Comparison of ENCODE assay signal across 1 cellular context in the genomic region with DNA sequence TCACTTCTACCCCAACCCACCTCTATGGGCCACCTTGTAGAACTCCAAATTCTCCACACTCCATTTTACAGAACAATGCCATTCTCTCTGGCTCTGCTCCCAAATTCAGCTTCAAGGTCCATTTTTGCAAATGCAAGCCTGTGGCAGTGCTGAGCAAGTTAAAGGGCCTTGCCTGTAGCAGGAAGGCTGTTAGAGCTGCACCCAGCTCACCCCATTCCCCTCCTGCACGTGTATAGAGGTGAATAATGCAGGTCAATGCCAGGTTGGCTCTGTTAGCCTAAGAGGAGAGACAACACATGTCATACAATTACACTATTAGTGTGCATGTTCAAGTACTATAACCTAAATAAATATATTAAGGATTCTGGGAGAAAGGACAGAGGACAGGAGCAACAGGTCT.
TF ChIP-seq lines count a peak whose summit lies in the region.

No MANE protein-coding gene starts in this region.

TF ChIP-seq in GM23338, 12 proteins besides CTCF, POLR2A, EP300 and RAD21 (continued from another document):
- no peak for TF ChIP-seq ZNF331 (CRISPR knock-in tag; IDR thresholded peaks at IDR 0.05; ENCODE audit: low read depth)
- TF ChIP-seq CREB1 (CRISPR knock-in tag; IDR thresholded peaks at IDR 0.05; ENCODE audit: low read depth): no peak
- TF ChIP-seq, protein P1, sequence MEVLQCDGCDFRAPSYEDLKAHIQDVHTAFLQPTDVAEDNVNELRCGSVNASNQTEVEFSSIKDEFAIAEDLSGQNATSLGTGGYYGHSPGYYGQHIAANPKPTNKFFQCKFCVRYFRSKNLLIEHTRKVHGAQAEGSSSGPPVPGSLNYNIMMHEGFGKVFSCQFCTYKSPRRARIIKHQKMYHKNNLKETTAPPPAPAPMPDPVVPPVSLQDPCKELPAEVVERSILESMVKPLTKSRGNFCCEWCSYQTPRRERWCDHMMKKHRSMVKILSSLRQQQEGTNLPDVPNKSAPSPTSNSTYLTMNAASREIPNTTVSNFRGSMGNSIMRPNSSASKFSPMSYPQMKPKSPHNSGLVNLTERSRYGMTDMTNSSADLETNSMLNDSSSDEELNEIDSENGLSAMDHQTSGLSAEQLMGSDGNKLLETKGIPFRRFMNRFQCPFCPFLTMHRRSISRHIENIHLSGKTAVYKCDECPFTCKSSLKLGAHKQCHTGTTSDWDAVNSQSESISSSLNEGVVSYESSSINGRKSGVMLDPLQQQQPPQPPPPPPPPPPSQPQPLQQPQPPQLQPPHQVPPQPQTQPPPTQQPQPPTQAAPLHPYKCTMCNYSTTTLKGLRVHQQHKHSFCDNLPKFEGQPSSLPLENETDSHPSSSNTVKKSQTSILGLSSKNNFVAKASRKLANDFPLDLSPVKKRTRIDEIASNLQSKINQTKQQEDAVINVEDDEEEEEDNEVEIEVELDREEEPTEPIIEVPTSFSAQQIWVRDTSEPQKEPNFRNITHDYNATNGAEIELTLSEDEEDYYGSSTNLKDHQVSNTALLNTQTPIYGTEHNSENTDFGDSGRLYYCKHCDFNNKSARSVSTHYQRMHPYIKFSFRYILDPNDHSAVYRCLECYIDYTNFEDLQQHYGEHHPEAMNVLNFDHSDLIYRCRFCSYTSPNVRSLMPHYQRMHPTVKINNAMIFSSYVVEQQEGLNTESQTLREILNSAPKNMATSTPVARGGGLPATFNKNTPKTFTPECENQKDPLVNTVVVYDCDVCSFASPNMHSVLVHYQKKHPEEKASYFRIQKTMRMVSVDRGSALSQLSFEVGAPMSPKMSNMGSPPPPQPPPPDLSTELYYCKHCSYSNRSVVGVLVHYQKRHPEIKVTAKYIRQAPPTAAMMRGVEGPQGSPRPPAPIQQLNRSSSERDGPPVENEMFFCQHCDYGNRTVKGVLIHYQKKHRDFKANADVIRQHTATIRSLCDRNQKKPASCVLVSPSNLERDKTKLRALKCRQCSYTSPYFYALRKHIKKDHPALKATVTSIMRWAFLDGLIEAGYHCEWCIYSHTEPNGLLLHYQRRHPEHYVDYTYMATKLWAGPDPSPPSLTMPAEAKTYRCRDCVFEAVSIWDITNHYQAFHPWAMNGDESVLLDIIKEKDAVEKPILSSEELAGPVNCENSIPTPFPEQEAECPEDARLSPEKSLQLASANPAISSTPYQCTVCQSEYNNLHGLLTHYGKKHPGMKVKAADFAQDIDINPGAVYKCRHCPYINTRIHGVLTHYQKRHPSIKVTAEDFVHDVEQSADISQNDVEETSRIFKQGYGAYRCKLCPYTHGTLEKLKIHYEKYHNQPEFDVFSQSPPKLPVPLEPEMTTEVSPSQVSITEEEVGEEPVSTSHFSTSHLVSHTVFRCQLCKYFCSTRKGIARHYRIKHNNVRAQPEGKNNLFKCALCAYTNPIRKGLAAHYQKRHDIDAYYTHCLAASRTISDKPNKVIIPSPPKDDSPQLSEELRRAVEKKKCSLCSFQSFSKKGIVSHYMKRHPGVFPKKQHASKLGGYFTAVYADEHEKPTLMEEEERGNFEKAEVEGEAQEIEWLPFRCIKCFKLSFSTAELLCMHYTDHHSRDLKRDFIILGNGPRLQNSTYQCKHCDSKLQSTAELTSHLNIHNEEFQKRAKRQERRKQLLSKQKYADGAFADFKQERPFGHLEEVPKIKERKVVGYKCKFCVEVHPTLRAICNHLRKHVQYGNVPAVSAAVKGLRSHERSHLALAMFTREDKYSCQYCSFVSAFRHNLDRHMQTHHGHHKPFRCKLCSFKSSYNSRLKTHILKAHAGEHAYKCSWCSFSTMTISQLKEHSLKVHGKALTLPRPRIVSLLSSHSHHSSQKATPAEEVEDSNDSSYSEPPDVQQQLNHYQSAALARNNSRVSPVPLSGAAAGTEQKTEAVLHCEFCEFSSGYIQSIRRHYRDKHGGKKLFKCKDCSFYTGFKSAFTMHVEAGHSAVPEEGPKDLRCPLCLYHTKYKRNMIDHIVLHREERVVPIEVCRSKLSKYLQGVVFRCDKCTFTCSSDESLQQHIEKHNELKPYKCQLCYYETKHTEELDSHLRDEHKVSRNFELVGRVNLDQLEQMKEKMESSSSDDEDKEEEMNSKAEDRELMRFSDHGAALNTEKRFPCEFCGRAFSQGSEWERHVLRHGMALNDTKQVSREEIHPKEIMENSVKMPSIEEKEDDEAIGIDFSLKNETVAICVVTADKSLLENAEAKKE (CRISPR knock-in tag; IDR thresholded peaks at IDR 0.05): no peak
- TF ChIP-seq EZH2phosphoT487 (IDR thresholded peaks at IDR 0.05; ENCODE audit: unreplicated experiment): no peak
- TF ChIP-seq NANOG (IDR thresholded peaks at IDR 0.05; ENCODE audit: borderline replicate concordance): no peak
- TF ChIP-seq POLR2AphosphoS5 (IDR thresholded peaks at IDR 0.05; ENCODE audit: low read depth): no peak
- no peak for TF ChIP-seq JUNB (IDR thresholded peaks at IDR 0.05; ENCODE audit: unreplicated experiment)
- TF ChIP-seq, protein P2, sequence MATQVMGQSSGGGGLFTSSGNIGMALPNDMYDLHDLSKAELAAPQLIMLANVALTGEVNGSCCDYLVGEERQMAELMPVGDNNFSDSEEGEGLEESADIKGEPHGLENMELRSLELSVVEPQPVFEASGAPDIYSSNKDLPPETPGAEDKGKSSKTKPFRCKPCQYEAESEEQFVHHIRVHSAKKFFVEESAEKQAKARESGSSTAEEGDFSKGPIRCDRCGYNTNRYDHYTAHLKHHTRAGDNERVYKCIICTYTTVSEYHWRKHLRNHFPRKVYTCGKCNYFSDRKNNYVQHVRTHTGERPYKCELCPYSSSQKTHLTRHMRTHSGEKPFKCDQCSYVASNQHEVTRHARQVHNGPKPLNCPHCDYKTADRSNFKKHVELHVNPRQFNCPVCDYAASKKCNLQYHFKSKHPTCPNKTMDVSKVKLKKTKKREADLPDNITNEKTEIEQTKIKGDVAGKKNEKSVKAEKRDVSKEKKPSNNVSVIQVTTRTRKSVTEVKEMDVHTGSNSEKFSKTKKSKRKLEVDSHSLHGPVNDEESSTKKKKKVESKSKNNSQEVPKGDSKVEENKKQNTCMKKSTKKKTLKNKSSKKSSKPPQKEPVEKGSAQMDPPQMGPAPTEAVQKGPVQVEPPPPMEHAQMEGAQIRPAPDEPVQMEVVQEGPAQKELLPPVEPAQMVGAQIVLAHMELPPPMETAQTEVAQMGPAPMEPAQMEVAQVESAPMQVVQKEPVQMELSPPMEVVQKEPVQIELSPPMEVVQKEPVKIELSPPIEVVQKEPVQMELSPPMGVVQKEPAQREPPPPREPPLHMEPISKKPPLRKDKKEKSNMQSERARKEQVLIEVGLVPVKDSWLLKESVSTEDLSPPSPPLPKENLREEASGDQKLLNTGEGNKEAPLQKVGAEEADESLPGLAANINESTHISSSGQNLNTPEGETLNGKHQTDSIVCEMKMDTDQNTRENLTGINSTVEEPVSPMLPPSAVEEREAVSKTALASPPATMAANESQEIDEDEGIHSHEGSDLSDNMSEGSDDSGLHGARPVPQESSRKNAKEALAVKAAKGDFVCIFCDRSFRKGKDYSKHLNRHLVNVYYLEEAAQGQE (IDR thresholded peaks at IDR 0.05; ENCODE audit: unreplicated experiment): no peak
- TF ChIP-seq EZH2 (IDR thresholded peaks at IDR 0.05; ENCODE audit: low read depth, unreplicated experiment): no peak
- TF ChIP-seq, protein P3, sequence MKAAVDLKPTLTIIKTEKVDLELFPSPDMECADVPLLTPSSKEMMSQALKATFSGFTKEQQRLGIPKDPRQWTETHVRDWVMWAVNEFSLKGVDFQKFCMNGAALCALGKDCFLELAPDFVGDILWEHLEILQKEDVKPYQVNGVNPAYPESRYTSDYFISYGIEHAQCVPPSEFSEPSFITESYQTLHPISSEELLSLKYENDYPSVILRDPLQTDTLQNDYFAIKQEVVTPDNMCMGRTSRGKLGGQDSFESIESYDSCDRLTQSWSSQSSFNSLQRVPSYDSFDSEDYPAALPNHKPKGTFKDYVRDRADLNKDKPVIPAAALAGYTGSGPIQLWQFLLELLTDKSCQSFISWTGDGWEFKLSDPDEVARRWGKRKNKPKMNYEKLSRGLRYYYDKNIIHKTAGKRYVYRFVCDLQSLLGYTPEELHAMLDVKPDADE (IDR thresholded peaks at IDR 0.05): no peak
- no peak for TF ChIP-seq STAT1 (IDR thresholded peaks at IDR 0.05; ENCODE audit: unreplicated experiment)
